21 cellular contexts compared by ENCODE assay signal in the genomic region with DNA sequence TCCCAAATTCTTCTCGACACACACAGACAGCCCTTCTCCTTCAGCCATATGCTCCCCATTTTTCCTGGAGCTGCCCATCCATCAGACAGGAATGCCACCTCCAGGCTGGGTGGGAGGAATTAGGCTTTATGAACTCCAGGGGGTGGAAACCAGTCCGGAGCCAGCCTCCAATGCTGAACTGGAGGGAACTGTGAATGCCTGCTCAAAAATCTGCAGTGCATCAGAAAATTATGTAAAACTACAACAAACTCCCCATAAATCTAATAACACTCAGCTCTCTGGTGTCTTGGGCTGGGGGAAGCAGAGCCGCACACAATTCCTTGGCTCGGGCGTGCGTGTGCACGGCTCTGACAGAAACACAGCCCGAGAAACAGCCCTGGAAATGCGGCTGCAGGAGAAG.
A peak's percentile ranks its signal among the peaks of the same experiment; 100 is the strongest.
DNase-seq lines count a peak whose midpoint lies in the region; ATAC-seq, FAIRE-seq and TF ChIP-seq lines count a peak whose summit lies in the region.
"Had no signal": no experiment of that assay in that cellular context is flagged by ENCODE, and none has a peak within 500 bp of the region (broad histone marks: within the 10 kb centered on the region; RNA-seq: fewer than 3 reads in every experiment).

No MANE protein-coding gene starts in this region.

- no peak overlapping the region for H2BK5ac ChIP-seq in H1 (ENCODE audit: low read depth, low read length)

- no peak overlapping the region for H4K8ac ChIP-seq in H1 (ENCODE audit: extremely low read depth, insufficient read depth, low read length)

- no peak overlapping the region for H3K14ac ChIP-seq in H1 (ENCODE audit: insufficient read length)

- WGBS in A549 (ENCODE audit: missing lambda C conversion rate) = 92% methylated on average over 9 of the region's 9 CpGs
- 93% methylated on average over 9 of the region's 9 CpGs; no CpG with 5 or more reads in 1 of the 2 experiments for WGBS in H1 (ENCODE audit: extremely low coverage in 1 of 2, insufficient coverage in 1 of 2, insufficient read length in 1 of 2, insufficient replicate concordance in 2 of 2, low coverage in 1 of 2, low lambda C conversion rate in 2 of 2, missing lambda C conversion rate in 1 of 2), 2 experiments

- H4K91ac ChIP-seq in H1 (replicated peaks; ENCODE audit: insufficient read length, low read length) = no peak overlapping the region

- 0 out of 2 replicates have a peak overlapping the region, but pooled peaks have one; percentile 0 for H2BK12ac ChIP-seq in H1 (ENCODE audit: low read depth, low read length)

- H3K79me2 ChIP-seq in H1 (ENCODE audit: control insufficient read depth in 1 of 2, insufficient read depth in 2 of 2, low read length in 2 of 2) = no peaks in the 10 kb centered on the region
- no peaks in the 10 kb centered on the region for H3K79me2 ChIP-seq in osteoblast (ENCODE audit: insufficient read depth, low read length)

- ATAC-seq in A549 = no peak

- DNase-seq in A549 (ENCODE audit: low read depth in 1 of 2, low spot score in 1 of 2) = no peak
- no peak for DNase-seq in H1 (ENCODE audit: low read depth in 1 of 2, low spot score in 2 of 2)
- DNase-seq in neural crest cell (ENCODE audit: low read depth, low spot score) = no peak
- DNase-seq in iPS-NIHi11 (ENCODE audit: low spot score) = no peak
- DNase-seq in osteoblast (ENCODE audit: insufficient read length, low spot score, missing footprints) = no peak
- no peak for DNase-seq in activated effector memory CD4-positive, alpha-beta T cell treated with anti-CD3 and anti-CD28 coated beads, Interleukin-2, amount 50 U/mL, for 16 hours
- DNase-seq: 8988T; CD4-positive, alpha-beta T cell; HCEC 1CT; MM.1S; NCI-H1694; NCI-H2029 treated with DMSO at 0.1 percent for 48 hours; NCI-H2227 treated with DMSO at 0.1 percent for 48 hours; NCI-H526 treated with DMSO at 0.1 percent for 48 hours; SHP77 had no signal

- H3K27ac ChIP-seq in A549 = peak overlapping the region; percentile 40 to 92; a peak in 4 of 6 replicates
- peak overlapping the region; percentile 35 for H3K27ac ChIP-seq in BLaER1
- no peak overlapping the region for H3K27ac ChIP-seq in H1 (ENCODE audit: low read depth, low read length)
- no peak overlapping the region for H3K27ac ChIP-seq in osteoblast (ENCODE audit: low read depth, low read length)
- H3K27ac ChIP-seq: KMS-11 had no signal

- H3K18ac ChIP-seq in H1 (ENCODE audit: extremely low read depth, low read length) = no peak overlapping the region

- no peak overlapping the region for H3K4me2 ChIP-seq in A549
- peak overlapping the region; percentile 48 for H3K4me2 ChIP-seq in BLaER1
- H3K4me2 ChIP-seq in H1 (ENCODE audit: insufficient read depth in 1 of 2, low read depth in 2 of 2, low read length in 2 of 2) = no peak overlapping the region
- no peak overlapping the region for H3K4me2 ChIP-seq in osteoblast (ENCODE audit: insufficient read depth, low read length)
- H3K4me2 ChIP-seq: GM23338, KMS-11 had no signal

- H4K5ac ChIP-seq in H1 (ENCODE audit: insufficient read length, low read depth, low read length) = no peak overlapping the region

- no peak overlapping the region for H3K56ac ChIP-seq in H1 (replicated peaks; ENCODE audit: insufficient read length, low read depth, low read length)

- H3K9me3 Mint-ChIP-seq in neural crest cell = no peaks in the 10 kb centered on the region
- H3K9me3 Mint-ChIP-seq: CD4-positive, alpha-beta T cell; GM23338; IgD-negative memory B cell had no signal

- no peaks in the 10 kb centered on the region for H3K79me1 ChIP-seq in H1 (ENCODE audit: low read depth, low read length)

- H3K36me3 ChIP-seq in BLaER1 = no peaks in the 10 kb centered on the region
- H3K36me3 ChIP-seq in H1 (ENCODE audit: control insufficient read depth in 2 of 4, insufficient read depth in 4 of 4, low read length in 3 of 4) = no peaks in the 10 kb centered on the region
- no peaks in the 10 kb centered on the region for H3K36me3 ChIP-seq in osteoblast (ENCODE audit: insufficient read depth, low read length)
- H3K36me3 ChIP-seq: BE2C had no signal

- no peak overlapping the region for H3K4me3 Mint-ChIP-seq in neural crest cell
- H3K4me3 Mint-ChIP-seq: CD4-positive, alpha-beta T cell; GM23338; IgD-negative memory B cell had no signal

- no peak overlapping the region for H3K4ac ChIP-seq in H1 (replicated peaks; ENCODE audit: insufficient read length, low read depth, low read length)

- no peak for FAIRE-seq in A549 (lab: Jason Lieb, UNC)
- no peak for FAIRE-seq in H1 (lab: Jason Lieb, UNC)
- FAIRE-seq: D721Med had no signal

- CTCF ChIA-PET in A549 (lab: Yijun Ruan, JAX) (interaction anchor here (0.7 to 6.0 kb wide), 2 partner anchors 600 to 734 kb away, joined by 3 to 46 read pairs; no protein-coding TSS in a partner anchor), H1 (lab: Charles Lee; ENCODE audit: partially characterized antibody) (interaction anchor here (0.8 to 2.6 kb wide), 11 partner anchors 8 to 601 kb away, joined by 3 to 11 read pairs (median 5); no protein-coding TSS in a partner anchor)

- H3K27me3 ChIP-seq in BLaER1 (no peaks in the 10 kb centered on the region), H1 (replicated peaks in 1 of 4; ENCODE audit: control insufficient read depth in 3 of 4, extremely low read depth in 1 of 4, insufficient read depth in 3 of 4, low read length in 3 of 4) (no peaks in the 10 kb centered on the region), osteoblast (ENCODE audit: insufficient read depth, low read length) (no peaks in the 10 kb centered on the region)
- H3K27me3 ChIP-seq: BE2C had no signal

- no peak overlapping the region for H2AFZ ChIP-seq in H1 (ENCODE audit: low read length)
- H2AFZ ChIP-seq in osteoblast (ENCODE audit: low read length) = no peak overlapping the region
- H2AFZ ChIP-seq: GM23338 had no signal

- H3K4me1 ChIP-seq in A549 = peaks cover 9% of the 10 kb centered on the region; the same call in 2 of the 3 replicates
- H3K4me1 ChIP-seq in BLaER1 = peaks cover 54% of the 10 kb centered on the region
- no peaks in the 10 kb centered on the region for H3K4me1 ChIP-seq in H1 (replicated peaks in 1 of 4; ENCODE audit: control insufficient read depth in 3 of 4, insufficient read depth in 4 of 4, low read length in 3 of 4)
- H3K4me1 ChIP-seq in osteoblast (ENCODE audit: insufficient read depth, low read length) = no peaks in the 10 kb centered on the region

- no peak overlapping the region for H2BK15ac ChIP-seq in H1 (ENCODE audit: low read length)

- H3K36me3 Mint-ChIP-seq in neural crest cell (ENCODE audit: low read depth) = no peaks in the 10 kb centered on the region
- H3K36me3 Mint-ChIP-seq: IgD-negative memory B cell had no signal

- TF ChIP-seq RAD21 in A549 (conservative IDR thresholded peaks at IDR 0.05 in 1 of 2, IDR thresholded peaks at IDR 0.05 in 1 of 2) (no peak), H1 (IDR thresholded peaks at IDR 0.05 in 1 of 2, conservative IDR thresholded peaks at IDR 0.05 in 1 of 2; ENCODE audit: low read depth in 2 of 2, low read length in 2 of 2) (no peak)

- H3K9ac ChIP-seq in BLaER1 = no peak overlapping the region; the same call in 1 of the 2 replicates
- H3K9ac ChIP-seq in H1 (replicated peaks in 1 of 4; ENCODE audit: extremely low read depth in 1 of 4, low read depth in 3 of 4, low read length in 3 of 4) = no peak overlapping the region
- H3K9ac ChIP-seq: KMS-11 had no signal

- H4K20me1 ChIP-seq in BLaER1 (no peaks in the 10 kb centered on the region), H1 (replicated peaks in 1 of 2; ENCODE audit: control insufficient read depth in 1 of 2, insufficient read depth in 2 of 2, low read length in 2 of 2) (no peaks in the 10 kb centered on the region), osteoblast (ENCODE audit: insufficient read depth, low read length) (no peaks in the 10 kb centered on the region)

- peak overlapping the region; percentile 71 for H3K27ac Mint-ChIP-seq in neural crest cell (ENCODE audit: unreplicated experiment)
- H3K27ac Mint-ChIP-seq: CD4-positive, alpha-beta T cell; IgD-negative memory B cell had no signal

- POLR2A ChIA-PET in A549 (lab: Yijun Ruan, JAX) (no interaction called here), H1 (lab: Charles Lee; ENCODE audit: partially characterized antibody) (no interaction called here)

- TF ChIP-seq POLR2A in A549 (IDR thresholded peaks at IDR 0.05; ENCODE audit: low read length) (no peak), H1 (IDR thresholded peaks at IDR 0.05; ENCODE audit: control extremely low read depth in 1 of 2, low read depth in 2 of 2, low read length in 2 of 2) (no peak)

- H2BK120ac ChIP-seq in H1 (replicated peaks; ENCODE audit: low read depth, low read length) = no peak overlapping the region

- no peak overlapping the region for H2BK20ac ChIP-seq in H1 (ENCODE audit: low read length)

- no peak overlapping the region for H3K23ac ChIP-seq in H1 (ENCODE audit: insufficient read length)

- H3K4me3 ChIP-seq in A549 (no peak overlapping the region), BLaER1 (no peak overlapping the region), H1 (ENCODE audit: extremely low read depth in 1 of 4, insufficient read depth in 2 of 4, low read depth in 3 of 4, low read length in 4 of 4) (no peak overlapping the region), osteoblast (ENCODE audit: insufficient read depth, low read length) (no peak overlapping the region)
- H3K4me3 ChIP-seq: GM23338 had no signal

- no peak for TF ChIP-seq CTCF in A549 (IDR thresholded peaks at IDR 0.05)
- no peak for TF ChIP-seq CTCF in H1 (IDR thresholded peaks at IDR 0.05; ENCODE audit: control extremely low read depth in 1 of 3, insufficient read depth in 1 of 3, low read depth in 1 of 3, low read length in 3 of 3)
- TF ChIP-seq CTCF in neural crest cell (conservative IDR thresholded peaks at IDR 0.05) = no peak
- no peak for TF ChIP-seq CTCF in osteoblast (IDR thresholded peaks at IDR 0.05; ENCODE audit: extremely low read depth, low read depth, low read length)

- 0 out of 2 replicates have a peak overlapping the region, but pooled peaks have one; percentile 5 for H2AK5ac ChIP-seq in H1 (ENCODE audit: low read depth, low read length)

- no peaks in the 10 kb centered on the region for H3K23me2 ChIP-seq in H1 (ENCODE audit: low read depth, low read length)

- peaks cover 9% of the 10 kb centered on the region for H3K4me1 Mint-ChIP-seq in neural crest cell

- H3K27me3 Mint-ChIP-seq in neural crest cell (ENCODE audit: low read depth) = no peaks in the 10 kb centered on the region
- H3K27me3 Mint-ChIP-seq: CD4-positive, alpha-beta T cell had no signal

- H3K9me3 ChIP-seq in A549 = no peaks in the 10 kb centered on the region
- no peaks in the 10 kb centered on the region for H3K9me3 ChIP-seq in BLaER1
- H3K9me3 ChIP-seq in H1 (ENCODE audit: insufficient read depth in 2 of 2, low read depth in 1 of 2, low read length in 1 of 2) = 0 out of 4 replicates have a peak, but pooled peaks cover 0 to 3% of the 10 kb centered on the region in 2 experiments
- H3K9me3 ChIP-seq in osteoblast (ENCODE audit: low read depth, low read length) = peaks cover 3% of the 10 kb centered on the region
- H3K9me3 ChIP-seq: BE2C had no signal

- TF ChIP-seq EP300 in A549 (IDR thresholded peaks at IDR 0.05) = no peak
- TF ChIP-seq EP300 in H1 (IDR thresholded peaks at IDR 0.05; ENCODE audit: borderline replicate concordance in 1 of 2, low read depth in 2 of 2, low read length in 2 of 2) = no peak

TF ChIP-seq in A549, 52 proteins besides CTCF, POLR2A, EP300 and RAD21 (continues in another document):
- no peak for TF ChIP-seq BHLHE40 (IDR thresholded peaks at IDR 0.05; ENCODE audit: low read depth, low read length)

TF ChIP-seq in H1, 55 proteins besides CTCF, POLR2A, EP300 and RAD21 (continues in another document):
- TF ChIP-seq CBX5 (IDR thresholded peaks at IDR 0.05; ENCODE audit: low read depth, low read length) = no peak

Comparison
In these comparisons a context has a peak if more than half of its experiments do, and no peak if none do; other contexts are left out.
1. H3K27ac ChIP-seq: peak in A549 (2 of 2) and BLaER1 (single experiment); none in H1 (single experiment) and osteoblast (single experiment).